Comparison of ENCODE assay signal across 1 cellular context in the genomic region with DNA sequence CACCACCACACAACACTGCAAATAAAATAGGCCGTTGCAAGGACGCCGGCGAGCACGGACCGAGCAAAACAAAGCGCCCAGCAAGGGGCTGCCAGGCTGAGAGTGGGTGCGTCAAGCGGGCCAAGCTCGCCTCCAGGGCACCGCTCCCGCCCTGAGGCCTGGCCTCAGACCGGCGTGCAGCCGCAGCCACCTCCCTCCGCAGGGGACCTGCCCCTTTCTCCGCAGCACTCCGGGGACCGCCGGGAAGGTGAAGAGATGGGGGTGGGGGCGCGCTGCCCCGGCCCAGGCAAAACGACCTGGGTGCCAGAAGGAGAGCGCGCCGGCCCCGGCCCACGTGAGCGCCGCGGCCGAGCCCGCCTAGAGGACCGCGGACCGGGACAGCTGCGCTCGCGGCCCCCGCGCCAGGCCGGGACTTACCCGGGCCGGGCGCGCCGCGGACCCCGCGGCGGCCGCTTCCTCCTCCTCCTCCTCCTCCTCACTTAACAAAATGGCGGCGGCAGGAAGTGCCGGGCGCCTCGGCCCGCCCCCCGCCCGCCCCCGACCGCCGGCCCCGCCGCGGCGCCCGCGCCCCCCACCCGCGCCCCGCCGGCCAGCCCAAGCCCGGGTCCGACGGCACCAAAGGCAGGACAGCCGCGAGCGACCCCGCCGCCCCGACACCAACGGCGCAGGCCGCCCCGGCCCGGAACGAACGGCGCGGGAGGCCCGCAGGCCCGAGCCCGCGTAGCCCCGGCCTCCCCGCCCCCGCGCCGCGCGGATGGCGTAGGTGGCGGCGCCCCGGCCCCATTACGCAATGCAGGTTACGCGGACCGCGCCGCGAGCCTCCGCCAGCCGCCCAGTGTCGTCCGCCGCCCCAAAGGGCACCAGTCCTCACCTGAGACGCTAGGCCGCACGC.
TF ChIP-seq lines count a peak whose summit lies in the region.

No MANE protein-coding gene starts in this region.

TF ChIP-seq in HepG2, 621 proteins besides CTCF, POLR2A, EP300 and RAD21 (continued from another document and continues in another):
- TF ChIP-seq KDM2A (CRISPR knock-in tag; IDR thresholded peaks at IDR 0.05; ENCODE audit: borderline replicate concordance, low read depth): 0 out of 2 replicates have a peak, but pooled peaks have one; percentile 44
- 0 out of 2 replicates have a peak, but pooled peaks have one; percentile 28 for TF ChIP-seq CENPT (CRISPR knock-in tag; IDR thresholded peaks at IDR 0.05; ENCODE audit: low read depth)
- TF ChIP-seq ETV6 (CRISPR knock-in tag; conservative IDR thresholded peaks at IDR 0.05): peak; percentile 76; the same call in 1 of the 2 replicates
- TF ChIP-seq GABPA (IDR thresholded peaks at IDR 0.05; ENCODE audit: low read depth, low read length): peak; percentile 34
- 0 out of 2 replicates have a peak, but pooled peaks have one; percentile 7 for TF ChIP-seq GABPA (CRISPR knock-in tag; IDR thresholded peaks at IDR 0.05; ENCODE audit: low read depth)
- TF ChIP-seq YY1 (IDR thresholded peaks at IDR 0.05; ENCODE audit: insufficient read depth, insufficient replicate concordance, low read depth, low read length): peak; percentile 86
- TF ChIP-seq, protein P1, sequence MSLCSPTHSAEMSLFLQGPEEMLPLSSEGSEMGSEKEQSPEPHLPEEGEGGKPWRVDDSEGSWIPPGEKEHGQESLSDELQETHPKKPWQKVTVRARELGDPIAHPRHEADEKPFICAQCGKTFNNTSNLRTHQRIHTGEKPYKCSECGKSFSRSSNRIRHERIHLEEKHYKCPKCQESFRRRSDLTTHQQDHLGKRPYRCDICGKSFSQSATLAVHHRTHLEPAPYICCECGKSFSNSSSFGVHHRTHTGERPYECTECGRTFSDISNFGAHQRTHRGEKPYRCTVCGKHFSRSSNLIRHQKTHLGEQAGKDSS (CRISPR knock-in tag; IDR thresholded peaks at IDR 0.05; ENCODE audit: borderline replicate concordance, low read depth): 0 out of 2 replicates have a peak, but pooled peaks have one; percentile 24
- 0 out of 2 replicates have a peak, but pooled peaks have one; percentile 9 for TF ChIP-seq ETV5 (CRISPR knock-in tag; IDR thresholded peaks at IDR 0.05; ENCODE audit: borderline replicate concordance)
- 0 out of 2 replicates have a peak, but pooled peaks have one; percentile 45 for TF ChIP-seq ZNF543 (CRISPR knock-in tag; IDR thresholded peaks at IDR 0.05)
- TF ChIP-seq ZNF768 (CRISPR knock-in tag; IDR thresholded peaks at IDR 0.05): peak; percentile 14; the same call in 1 of the 2 replicates
- TF ChIP-seq, protein P2, sequence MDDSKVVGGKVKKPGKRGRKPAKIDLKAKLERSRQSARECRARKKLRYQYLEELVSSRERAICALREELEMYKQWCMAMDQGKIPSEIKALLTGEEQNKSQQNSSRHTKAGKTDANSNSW (CRISPR knock-in tag; IDR thresholded peaks at IDR 0.05; ENCODE audit: borderline replicate concordance): peak; percentile 44; the same call in 1 of the 2 replicates
- TF ChIP-seq, protein P3, sequence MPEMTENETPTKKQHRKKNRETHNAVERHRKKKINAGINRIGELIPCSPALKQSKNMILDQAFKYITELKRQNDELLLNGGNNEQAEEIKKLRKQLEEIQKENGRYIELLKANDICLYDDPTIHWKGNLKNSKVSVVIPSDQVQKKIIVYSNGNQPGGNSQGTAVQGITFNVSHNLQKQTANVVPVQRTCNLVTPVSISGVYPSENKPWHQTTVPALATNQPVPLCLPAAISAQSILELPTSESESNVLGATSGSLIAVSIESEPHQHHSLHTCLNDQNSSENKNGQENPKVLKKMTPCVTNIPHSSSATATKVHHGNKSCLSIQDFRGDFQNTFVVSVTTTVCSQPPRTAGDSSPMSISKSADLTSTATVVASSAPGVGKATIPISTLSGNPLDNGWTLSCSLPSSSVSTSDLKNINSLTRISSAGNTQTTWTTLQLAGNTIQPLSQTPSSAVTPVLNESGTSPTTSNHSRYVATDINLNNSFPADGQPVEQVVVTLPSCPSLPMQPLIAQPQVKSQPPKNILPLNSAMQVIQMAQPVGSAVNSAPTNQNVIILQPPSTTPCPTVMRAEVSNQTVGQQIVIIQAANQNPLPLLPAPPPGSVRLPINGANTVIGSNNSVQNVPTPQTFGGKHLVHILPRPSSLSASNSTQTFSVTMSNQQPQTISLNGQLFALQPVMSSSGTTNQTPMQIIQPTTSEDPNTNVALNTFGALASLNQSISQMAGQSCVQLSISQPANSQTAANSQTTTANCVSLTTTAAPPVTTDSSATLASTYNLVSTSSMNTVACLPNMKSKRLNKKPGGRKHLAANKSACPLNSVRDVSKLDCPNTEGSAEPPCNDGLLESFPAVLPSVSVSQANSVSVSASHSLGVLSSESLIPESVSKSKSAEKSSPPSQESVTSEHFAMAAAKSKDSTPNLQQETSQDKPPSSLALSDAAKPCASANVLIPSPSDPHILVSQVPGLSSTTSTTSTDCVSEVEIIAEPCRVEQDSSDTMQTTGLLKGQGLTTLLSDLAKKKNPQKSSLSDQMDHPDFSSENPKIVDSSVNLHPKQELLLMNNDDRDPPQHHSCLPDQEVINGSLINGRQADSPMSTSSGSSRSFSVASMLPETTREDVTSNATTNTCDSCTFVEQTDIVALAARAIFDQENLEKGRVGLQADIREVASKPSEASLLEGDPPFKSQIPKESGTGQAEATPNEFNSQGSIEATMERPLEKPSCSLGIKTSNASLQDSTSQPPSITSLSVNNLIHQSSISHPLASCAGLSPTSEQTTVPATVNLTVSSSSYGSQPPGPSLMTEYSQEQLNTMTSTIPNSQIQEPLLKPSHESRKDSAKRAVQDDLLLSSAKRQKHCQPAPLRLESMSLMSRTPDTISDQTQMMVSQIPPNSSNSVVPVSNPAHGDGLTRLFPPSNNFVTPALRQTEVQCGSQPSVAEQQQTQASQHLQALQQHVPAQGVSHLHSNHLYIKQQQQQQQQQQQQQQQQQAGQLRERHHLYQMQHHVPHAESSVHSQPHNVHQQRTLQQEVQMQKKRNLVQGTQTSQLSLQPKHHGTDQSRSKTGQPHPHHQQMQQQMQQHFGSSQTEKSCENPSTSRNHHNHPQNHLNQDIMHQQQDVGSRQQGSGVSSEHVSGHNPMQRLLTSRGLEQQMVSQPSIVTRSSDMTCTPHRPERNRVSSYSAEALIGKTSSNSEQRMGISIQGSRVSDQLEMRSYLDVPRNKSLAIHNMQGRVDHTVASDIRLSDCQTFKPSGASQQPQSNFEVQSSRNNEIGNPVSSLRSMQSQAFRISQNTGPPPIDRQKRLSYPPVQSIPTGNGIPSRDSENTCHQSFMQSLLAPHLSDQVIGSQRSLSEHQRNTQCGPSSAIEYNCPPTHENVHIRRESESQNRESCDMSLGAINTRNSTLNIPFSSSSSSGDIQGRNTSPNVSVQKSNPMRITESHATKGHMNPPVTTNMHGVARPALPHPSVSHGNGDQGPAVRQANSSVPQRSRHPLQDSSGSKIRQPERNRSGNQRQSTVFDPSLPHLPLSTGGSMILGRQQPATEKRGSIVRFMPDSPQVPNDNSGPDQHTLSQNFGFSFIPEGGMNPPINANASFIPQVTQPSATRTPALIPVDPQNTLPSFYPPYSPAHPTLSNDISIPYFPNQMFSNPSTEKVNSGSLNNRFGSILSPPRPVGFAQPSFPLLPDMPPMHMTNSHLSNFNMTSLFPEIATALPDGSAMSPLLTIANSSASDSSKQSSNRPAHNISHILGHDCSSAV (CRISPR knock-in tag; IDR thresholded peaks at IDR 0.05; ENCODE audit: borderline replicate concordance): no peak
- TF ChIP-seq FOXO1 (CRISPR knock-in tag; IDR thresholded peaks at IDR 0.05): 0 out of 2 replicates have a peak, but pooled peaks have one; percentile 23
- TF ChIP-seq HES4 (CRISPR knock-in tag; IDR thresholded peaks at IDR 0.05; ENCODE audit: borderline replicate concordance): peak; percentile 66; the same call in 1 of the 2 replicates
- 0 out of 2 replicates have a peak, but pooled peaks have one; percentile 59 for TF ChIP-seq ZNF253 (CRISPR knock-in tag; IDR thresholded peaks at IDR 0.05; ENCODE audit: borderline replicate concordance)
- TF ChIP-seq YEATS4 (CRISPR knock-in tag; IDR thresholded peaks at IDR 0.05; ENCODE audit: borderline replicate concordance): 0 out of 2 replicates have a peak, but pooled peaks have one; percentile 6
- TF ChIP-seq ZNF674 (CRISPR knock-in tag; IDR thresholded peaks at IDR 0.05; ENCODE audit: low read depth): peak; percentile 50; the same call in 1 of the 2 replicates
- TF ChIP-seq MEIS2 (CRISPR knock-in tag; IDR thresholded peaks at IDR 0.05): no peak
- no peak for TF ChIP-seq SOX6 (IDR thresholded peaks at IDR 0.05)
- 0 out of 2 replicates have a peak, but pooled peaks have one; percentile 5 for TF ChIP-seq SOX6 (CRISPR knock-in tag; IDR thresholded peaks at IDR 0.05)
- no peak for TF ChIP-seq ZBTB21 (CRISPR knock-in tag; IDR thresholded peaks at IDR 0.05)
- TF ChIP-seq ZFX (CRISPR knock-in tag; IDR thresholded peaks at IDR 0.05; ENCODE audit: low read depth): peak; percentile 71
- no peak; the same call in 1 of the 2 replicates for TF ChIP-seq ZMAT3 (CRISPR knock-in tag; conservative IDR thresholded peaks at IDR 0.05)
- TF ChIP-seq ZNF547 (CRISPR knock-in tag; IDR thresholded peaks at IDR 0.05): peak; percentile 41; the same call in 1 of the 2 replicates
- TF ChIP-seq HMG20B (CRISPR knock-in tag; conservative IDR thresholded peaks at IDR 0.05): no peak
- TF ChIP-seq ZNF263 (CRISPR knock-in tag; IDR thresholded peaks at IDR 0.05): peak; percentile 16; the same call in 1 of the 2 replicates
- TF ChIP-seq KDM1A (CRISPR knock-in tag; IDR thresholded peaks at IDR 0.05): 0 out of 2 replicates have a peak, but pooled peaks have one; percentile 17
- TF ChIP-seq NFKB2 (CRISPR knock-in tag; IDR thresholded peaks at IDR 0.05; ENCODE audit: borderline replicate concordance): 0 out of 2 replicates have a peak, but pooled peaks have one; percentile 19
- peak; percentile 5; the same call in 1 of the 2 replicates for TF ChIP-seq ZNF563 (CRISPR knock-in tag; IDR thresholded peaks at IDR 0.05)
- TF ChIP-seq SOX13 (IDR thresholded peaks at IDR 0.05): no peak
- no peak for TF ChIP-seq SOX13 (CRISPR knock-in tag; conservative IDR thresholded peaks at IDR 0.05 in 1 of 2, IDR thresholded peaks at IDR 0.05 in 1 of 2)
- TF ChIP-seq, protein P4, sequence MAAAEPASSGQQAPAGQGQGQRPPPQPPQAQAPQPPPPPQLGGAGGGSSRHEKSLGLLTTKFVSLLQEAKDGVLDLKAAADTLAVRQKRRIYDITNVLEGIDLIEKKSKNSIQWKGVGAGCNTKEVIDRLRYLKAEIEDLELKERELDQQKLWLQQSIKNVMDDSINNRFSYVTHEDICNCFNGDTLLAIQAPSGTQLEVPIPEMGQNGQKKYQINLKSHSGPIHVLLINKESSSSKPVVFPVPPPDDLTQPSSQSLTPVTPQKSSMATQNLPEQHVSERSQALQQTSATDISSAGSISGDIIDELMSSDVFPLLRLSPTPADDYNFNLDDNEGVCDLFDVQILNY (CRISPR knock-in tag; conservative IDR thresholded peaks at IDR 0.05): 0 out of 2 replicates have a peak, but pooled peaks have one; percentile 23
- TF ChIP-seq ZSCAN9 (CRISPR knock-in tag; IDR thresholded peaks at IDR 0.05; ENCODE audit: borderline replicate concordance): no peak
- TF ChIP-seq FOXK1 (CRISPR knock-in tag; IDR thresholded peaks at IDR 0.05; ENCODE audit: borderline replicate concordance, low read depth): 0 out of 2 replicates have a peak, but pooled peaks have one; percentile 16
- TF ChIP-seq MXD4 (CRISPR knock-in tag; IDR thresholded peaks at IDR 0.05): 0 out of 2 replicates have a peak, but pooled peaks have one; percentile 27
- TF ChIP-seq, protein P5, sequence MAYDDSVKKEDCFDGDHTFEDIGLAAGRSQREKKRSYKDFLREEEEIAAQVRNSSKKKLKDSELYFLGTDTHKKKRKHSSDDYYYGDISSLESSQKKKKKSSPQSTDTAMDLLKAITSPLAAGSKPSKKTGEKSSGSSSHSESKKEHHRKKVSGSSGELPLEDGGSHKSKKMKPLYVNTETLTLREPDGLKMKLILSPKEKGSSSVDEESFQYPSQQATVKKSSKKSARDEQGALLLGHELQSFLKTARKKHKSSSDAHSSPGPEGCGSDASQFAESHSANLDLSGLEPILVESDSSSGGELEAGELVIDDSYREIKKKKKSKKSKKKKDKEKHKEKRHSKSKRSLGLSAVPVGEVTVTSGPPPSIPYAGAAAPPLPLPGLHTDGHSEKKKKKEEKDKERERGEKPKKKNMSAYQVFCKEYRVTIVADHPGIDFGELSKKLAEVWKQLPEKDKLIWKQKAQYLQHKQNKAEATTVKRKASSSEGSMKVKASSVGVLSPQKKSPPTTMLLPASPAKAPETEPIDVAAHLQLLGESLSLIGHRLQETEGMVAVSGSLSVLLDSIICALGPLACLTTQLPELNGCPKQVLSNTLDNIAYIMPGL (CRISPR knock-in tag; IDR thresholded peaks at IDR 0.05; ENCODE audit: borderline replicate concordance in 1 of 2, low read depth in 1 of 2): peak in 1 of 2 experiments; percentile 52; a peak in 1 of 4 replicates
- TF ChIP-seq, protein P6, sequence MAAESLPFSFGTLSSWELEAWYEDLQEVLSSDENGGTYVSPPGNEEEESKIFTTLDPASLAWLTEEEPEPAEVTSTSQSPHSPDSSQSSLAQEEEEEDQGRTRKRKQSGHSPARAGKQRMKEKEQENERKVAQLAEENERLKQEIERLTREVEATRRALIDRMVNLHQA (CRISPR knock-in tag; IDR thresholded peaks at IDR 0.05): no peak
- peak; percentile 66 for TF ChIP-seq PHF8 (CRISPR knock-in tag; IDR thresholded peaks at IDR 0.05)
- TF ChIP-seq, protein P7, sequence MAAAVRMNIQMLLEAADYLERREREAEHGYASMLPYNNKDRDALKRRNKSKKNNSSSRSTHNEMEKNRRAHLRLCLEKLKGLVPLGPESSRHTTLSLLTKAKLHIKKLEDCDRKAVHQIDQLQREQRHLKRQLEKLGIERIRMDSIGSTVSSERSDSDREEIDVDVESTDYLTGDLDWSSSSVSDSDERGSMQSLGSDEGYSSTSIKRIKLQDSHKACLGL (CRISPR knock-in tag; IDR thresholded peaks at IDR 0.05): peak; percentile 71; the same call in 1 of the 2 replicates
- TF ChIP-seq MAZ (IDR thresholded peaks at IDR 0.05; ENCODE audit: borderline replicate concordance, low read depth, low read length): no peak
- peak; percentile 55 for TF ChIP-seq MAZ (CRISPR knock-in tag; IDR thresholded peaks at IDR 0.05; ENCODE audit: low read depth)
- TF ChIP-seq ZNF747 (CRISPR knock-in tag; IDR thresholded peaks at IDR 0.05; ENCODE audit: borderline replicate concordance): no peak
- no peak for TF ChIP-seq CHCHD3 (CRISPR knock-in tag; IDR thresholded peaks at IDR 0.05)
- 0 out of 2 replicates have a peak, but pooled peaks have one; percentile 18 for TF ChIP-seq KDM4B (CRISPR knock-in tag; IDR thresholded peaks at IDR 0.05)
- TF ChIP-seq, protein P8, sequence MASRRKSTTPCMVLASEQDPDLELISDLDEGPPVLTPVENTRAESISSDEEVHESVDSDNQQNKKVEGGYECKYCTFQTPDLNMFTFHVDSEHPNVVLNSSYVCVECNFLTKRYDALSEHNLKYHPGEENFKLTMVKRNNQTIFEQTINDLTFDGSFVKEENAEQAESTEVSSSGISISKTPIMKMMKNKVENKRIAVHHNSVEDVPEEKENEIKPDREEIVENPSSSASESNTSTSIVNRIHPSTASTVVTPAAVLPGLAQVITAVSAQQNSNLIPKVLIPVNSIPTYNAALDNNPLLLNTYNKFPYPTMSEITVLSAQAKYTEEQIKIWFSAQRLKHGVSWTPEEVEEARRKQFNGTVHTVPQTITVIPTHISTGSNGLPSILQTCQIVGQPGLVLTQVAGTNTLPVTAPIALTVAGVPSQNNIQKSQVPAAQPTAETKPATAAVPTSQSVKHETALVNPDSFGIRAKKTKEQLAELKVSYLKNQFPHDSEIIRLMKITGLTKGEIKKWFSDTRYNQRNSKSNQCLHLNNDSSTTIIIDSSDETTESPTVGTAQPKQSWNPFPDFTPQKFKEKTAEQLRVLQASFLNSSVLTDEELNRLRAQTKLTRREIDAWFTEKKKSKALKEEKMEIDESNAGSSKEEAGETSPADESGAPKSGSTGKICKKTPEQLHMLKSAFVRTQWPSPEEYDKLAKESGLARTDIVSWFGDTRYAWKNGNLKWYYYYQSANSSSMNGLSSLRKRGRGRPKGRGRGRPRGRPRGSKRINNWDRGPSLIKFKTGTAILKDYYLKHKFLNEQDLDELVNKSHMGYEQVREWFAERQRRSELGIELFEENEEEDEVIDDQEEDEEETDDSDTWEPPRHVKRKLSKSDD (CRISPR knock-in tag; IDR thresholded peaks at IDR 0.05; ENCODE audit: low read depth): peak; percentile 43; the same call in 1 of the 2 replicates
